Comparison of ENCODE assay signal across 15 cellular contexts in the genomic region with DNA sequence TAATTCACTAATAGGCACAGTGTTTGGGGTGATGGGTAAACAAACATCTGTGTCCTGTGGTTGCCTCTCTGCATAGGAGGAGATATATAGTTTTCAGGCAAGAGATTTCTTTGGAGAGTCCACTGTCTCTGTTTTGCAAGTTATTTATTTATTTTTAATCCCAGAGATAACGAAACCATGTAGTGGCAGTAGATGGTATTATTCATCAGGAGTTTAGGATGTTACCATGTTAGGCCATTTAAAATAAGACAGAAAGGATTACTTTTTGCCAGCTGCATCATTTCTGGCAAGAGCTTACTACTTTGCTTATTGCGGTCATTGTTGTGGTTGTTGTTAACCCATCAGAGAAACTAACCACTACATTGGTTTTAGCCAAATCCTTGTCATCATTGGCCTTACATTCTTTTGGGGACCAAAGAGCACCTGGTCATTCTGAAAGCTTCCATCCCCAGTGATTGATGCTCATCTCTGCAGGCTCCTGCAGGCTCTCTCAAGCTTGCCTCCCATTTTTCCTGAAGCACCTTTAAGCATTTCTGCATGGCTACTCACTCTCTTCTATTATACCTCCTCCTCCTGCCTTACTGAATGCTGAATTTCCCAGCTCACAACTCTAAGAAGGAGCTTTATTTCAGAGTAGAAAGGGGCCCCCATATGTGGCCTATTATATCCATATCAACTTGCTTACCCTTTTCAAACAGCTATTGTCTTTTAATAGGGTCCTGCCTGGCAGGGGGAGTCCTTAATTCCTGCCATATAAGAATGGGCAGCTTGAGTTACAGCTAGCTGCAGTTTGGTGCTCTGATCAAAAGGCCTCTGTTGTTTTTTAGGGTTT.
DNase-seq lines count a peak whose midpoint lies in the region; ATAC-seq and TF ChIP-seq lines count a peak whose summit lies in the region.
"Had no signal": no experiment of that assay in that cellular context is flagged by ENCODE, and none has a peak within 500 bp of the region (broad histone marks: within the 10 kb centered on the region; RNA-seq: fewer than 3 reads in every experiment).

No MANE protein-coding gene starts in this region.

- POLR2A ChIA-PET in WTC11 (lab: Charles Lee) = no interaction called here

- peak; percentile 58 for ATAC-seq in GM18909 (IDR thresholded peaks at IDR 0.05; ENCODE audit: poor library complexity, unreplicated experiment)
- ATAC-seq in HG03432 (IDR thresholded peaks at IDR 0.05; ENCODE audit: unreplicated experiment) = peak; percentile 54
- peak; percentile 76 for ATAC-seq in WTC11
- no peak for ATAC-seq in stimulated activated memory B cell treated with anti-CD40 and anti-IgM and Interleukin-4, amounts not matched to agents 10 μg/mL and 1 μg/mL and 100 μg/mL, for 72 hours
- ATAC-seq: activated CD4-positive, alpha-beta T cell treated with anti-CD3 and anti-CD28 coated beads for 36 hours; gastrocnemius medialis had no signal

- peaks cover 17% of the 10 kb centered on the region for H3K4me1 Mint-ChIP-seq in WTC11
- H3K4me1 Mint-ChIP-seq in nephron = peaks cover 21% of the 10 kb centered on the region
- H3K4me1 Mint-ChIP-seq in stimulated activated memory B cell treated with anti-CD40 and anti-IgM and Interleukin-4, amounts not matched to agents 10 μg/mL and 1 μg/mL and 100 μg/mL, for 72 hours = no peaks in the 10 kb centered on the region
- H3K4me1 Mint-ChIP-seq: activated CD4-positive, alpha-beta T cell treated with anti-CD3 and anti-CD28 coated beads for 36 hours; activated naive CD4-positive, alpha-beta T cell treated with anti-CD3 and anti-CD28 coated beads, Interleukin-2, amount 50 U/mL, for 24 hours had no signal

- CTCF ChIA-PET in WTC11 (lab: Charles Lee) = interaction anchor here (1.4 to 1.6 kb wide), 4 partner anchors 18 to 238 kb away, joined by 3 to 12 read pairs (median 4); no protein-coding TSS in a partner anchor

- H3K27ac Mint-ChIP-seq in WTC11 = no peak overlapping the region
- peak overlapping the region; percentile 7 to 50 (median 13) for H3K27ac Mint-ChIP-seq in nephron
- H3K27ac Mint-ChIP-seq in stimulated activated memory B cell treated with anti-CD40 and anti-IgM and Interleukin-4, amounts not matched to agents 10 μg/mL and 1 μg/mL and 100 μg/mL, for 72 hours = no peak overlapping the region
- H3K27ac Mint-ChIP-seq: activated CD4-positive, alpha-beta T cell treated with anti-CD3 and anti-CD28 coated beads for 36 hours; activated naive CD4-positive, alpha-beta T cell treated with anti-CD3 and anti-CD28 coated beads, Interleukin-2, amount 50 U/mL, for 24 hours; B cell had no signal

- intact Hi-C loops in posterior cingulate gyrus (cut with DNase I) = no loop called here

- DNase-seq in WTC11 (ENCODE audit: low spot score) (no peak), posterior cingulate gyrus (no peak)
- DNase-seq in stimulated activated CD4-positive, alpha-beta T cell treated with anti-CD3 and anti-CD28 coated beads, Interleukin-2, amount 100 ng/mL, for 24 hours = no peak
- DNase-seq in activated naive CD4-positive, alpha-beta T cell treated with Interleukin-2 at 50 U/mL for 16 hours = no peak
- DNase-seq: activated CD4-positive, alpha-beta T cell treated with anti-CD3 and anti-CD28 coated beads for 36 hours; gastrocnemius medialis; NCI-H2171; SHP77 treated with DMSO at 0.1 percent for 48 hours; stimulated activated CD4-positive, alpha-beta T cell treated with anti-CD3 and anti-CD28 coated beads, Interleukin-4, amount 100 ng/mL, for 4 hours had no signal

- H3K4me3 Mint-ChIP-seq in WTC11 = no peak overlapping the region
- H3K4me3 Mint-ChIP-seq in nephron = no peak overlapping the region
- no peak overlapping the region for H3K4me3 Mint-ChIP-seq in stimulated activated memory B cell treated with anti-CD40 and anti-IgM and Interleukin-4, amounts not matched to agents 10 μg/mL and 1 μg/mL and 100 μg/mL, for 72 hours
- H3K4me3 Mint-ChIP-seq: activated CD4-positive, alpha-beta T cell treated with anti-CD3 and anti-CD28 coated beads for 36 hours; activated naive CD4-positive, alpha-beta T cell treated with anti-CD3 and anti-CD28 coated beads, Interleukin-2, amount 50 U/mL, for 24 hours; B cell had no signal

- no peak for TF ChIP-seq CTCF in WTC11 (IDR thresholded peaks at IDR 0.05)
- no peak for TF ChIP-seq CTCF in nephron (IDR thresholded peaks at IDR 0.05; ENCODE audit: unreplicated experiment in 3 of 3)

- no peaks in the 10 kb centered on the region; the same call in 1 of the 2 replicates for H3K9me3 Mint-ChIP-seq in WTC11
- peaks cover 3% of the 10 kb centered on the region for H3K9me3 Mint-ChIP-seq in nephron
- H3K9me3 Mint-ChIP-seq in stimulated activated memory B cell treated with anti-CD40 and anti-IgM and Interleukin-4, amounts not matched to agents 10 μg/mL and 1 μg/mL and 100 μg/mL, for 72 hours = peaks cover 3% of the 10 kb centered on the region
- H3K9me3 Mint-ChIP-seq: activated naive CD4-positive, alpha-beta T cell treated with anti-CD3 and anti-CD28 coated beads, Interleukin-2, amount 50 U/mL, for 24 hours had no signal

- no peaks in the 10 kb centered on the region for H3K27me3 Mint-ChIP-seq in WTC11 (ENCODE audit: low read depth)
- no peaks in the 10 kb centered on the region for H3K27me3 Mint-ChIP-seq in nephron (ENCODE audit: low read depth)
- no peaks in the 10 kb centered on the region for H3K27me3 Mint-ChIP-seq in stimulated activated memory B cell treated with anti-CD40 and anti-IgM and Interleukin-4, amounts not matched to agents 10 μg/mL and 1 μg/mL and 100 μg/mL, for 72 hours
- H3K27me3 Mint-ChIP-seq: activated CD4-positive, alpha-beta T cell treated with anti-CD3 and anti-CD28 coated beads for 36 hours; activated naive CD4-positive, alpha-beta T cell treated with anti-CD3 and anti-CD28 coated beads, Interleukin-2, amount 50 U/mL, for 24 hours; B cell had no signal

- H3K36me3 Mint-ChIP-seq in WTC11 (no peaks in the 10 kb centered on the region), nephron (ENCODE audit: low read depth) (peaks cover 4% of the 10 kb centered on the region)
- H3K36me3 Mint-ChIP-seq in stimulated activated memory B cell treated with anti-CD40 and anti-IgM and Interleukin-4, amounts not matched to agents 10 μg/mL and 1 μg/mL and 100 μg/mL, for 72 hours = peaks cover 6% of the 10 kb centered on the region

TF ChIP-seq in WTC11, 78 proteins besides CTCF, POLR2A, EP300 and RAD21:
- TF ChIP-seq, protein P1, sequence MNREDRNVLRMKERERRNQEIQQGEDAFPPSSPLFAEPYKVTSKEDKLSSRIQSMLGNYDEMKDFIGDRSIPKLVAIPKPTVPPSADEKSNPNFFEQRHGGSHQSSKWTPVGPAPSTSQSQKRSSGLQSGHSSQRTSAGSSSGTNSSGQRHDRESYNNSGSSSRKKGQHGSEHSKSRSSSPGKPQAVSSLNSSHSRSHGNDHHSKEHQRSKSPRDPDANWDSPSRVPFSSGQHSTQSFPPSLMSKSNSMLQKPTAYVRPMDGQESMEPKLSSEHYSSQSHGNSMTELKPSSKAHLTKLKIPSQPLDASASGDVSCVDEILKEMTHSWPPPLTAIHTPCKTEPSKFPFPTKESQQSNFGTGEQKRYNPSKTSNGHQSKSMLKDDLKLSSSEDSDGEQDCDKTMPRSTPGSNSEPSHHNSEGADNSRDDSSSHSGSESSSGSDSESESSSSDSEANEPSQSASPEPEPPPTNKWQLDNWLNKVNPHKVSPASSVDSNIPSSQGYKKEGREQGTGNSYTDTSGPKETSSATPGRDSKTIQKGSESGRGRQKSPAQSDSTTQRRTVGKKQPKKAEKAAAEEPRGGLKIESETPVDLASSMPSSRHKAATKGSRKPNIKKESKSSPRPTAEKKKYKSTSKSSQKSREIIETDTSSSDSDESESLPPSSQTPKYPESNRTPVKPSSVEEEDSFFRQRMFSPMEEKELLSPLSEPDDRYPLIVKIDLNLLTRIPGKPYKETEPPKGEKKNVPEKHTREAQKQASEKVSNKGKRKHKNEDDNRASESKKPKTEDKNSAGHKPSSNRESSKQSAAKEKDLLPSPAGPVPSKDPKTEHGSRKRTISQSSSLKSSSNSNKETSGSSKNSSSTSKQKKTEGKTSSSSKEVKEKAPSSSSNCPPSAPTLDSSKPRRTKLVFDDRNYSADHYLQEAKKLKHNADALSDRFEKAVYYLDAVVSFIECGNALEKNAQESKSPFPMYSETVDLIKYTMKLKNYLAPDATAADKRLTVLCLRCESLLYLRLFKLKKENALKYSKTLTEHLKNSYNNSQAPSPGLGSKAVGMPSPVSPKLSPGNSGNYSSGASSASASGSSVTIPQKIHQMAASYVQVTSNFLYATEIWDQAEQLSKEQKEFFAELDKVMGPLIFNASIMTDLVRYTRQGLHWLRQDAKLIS (CRISPR knock-in tag; IDR thresholded peaks at IDR 0.05; ENCODE audit: borderline replicate concordance) = no peak
- TF ChIP-seq, protein P2, sequence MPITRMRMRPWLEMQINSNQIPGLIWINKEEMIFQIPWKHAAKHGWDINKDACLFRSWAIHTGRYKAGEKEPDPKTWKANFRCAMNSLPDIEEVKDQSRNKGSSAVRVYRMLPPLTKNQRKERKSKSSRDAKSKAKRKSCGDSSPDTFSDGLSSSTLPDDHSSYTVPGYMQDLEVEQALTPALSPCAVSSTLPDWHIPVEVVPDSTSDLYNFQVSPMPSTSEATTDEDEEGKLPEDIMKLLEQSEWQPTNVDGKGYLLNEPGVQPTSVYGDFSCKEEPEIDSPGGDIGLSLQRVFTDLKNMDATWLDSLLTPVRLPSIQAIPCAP (CRISPR knock-in tag; IDR thresholded peaks at IDR 0.05) = no peak
- TF ChIP-seq MYBL2 (CRISPR knock-in tag; IDR thresholded peaks at IDR 0.05) (no peak), NFYB (CRISPR knock-in tag; conservative IDR thresholded peaks at IDR 0.05; ENCODE audit: low read depth) (no peak), CREM (CRISPR knock-in tag; IDR thresholded peaks at IDR 0.05) (no peak), TP53 (CRISPR knock-in tag; IDR thresholded peaks at IDR 0.05) (no peak)

Comparison
In these comparisons a context has a peak if more than half of its experiments do, and no peak if none do; other contexts are left out.
1. H3K27ac Mint-ChIP-seq: peak in nephron (3 of 3); none in WTC11 (single experiment) and stimulated activated memory B cell treated with anti-CD40 and anti-IgM and Interleukin-4, amounts not matched to agents 10 μg/mL and 1 μg/mL and 100 μg/mL, for 72 hours (single experiment).